Comparison of ENCODE assay signal across 22 cellular contexts in genomic region chr9:107698779-107699564, GRCh38.
"Had no signal": no experiment of that assay in that cellular context is flagged by ENCODE, and none has a peak within 500 bp of the region (broad histone marks: within the 10 kb centered on the region; RNA-seq: fewer than 3 reads in every experiment).

No MANE protein-coding gene starts in this region.

- H3K4me3 Mint-ChIP-seq: activated CD4-positive, alpha-beta T cell treated with anti-CD3 and anti-CD28 coated beads, Interleukin-2, amount 10 ng/mL, durations not matched to agents 7 days and 5 days; activated CD8-positive, alpha-beta memory T cell treated with anti-CD3 and anti-CD28 coated beads, Interleukin-2, amount 10 ng/mL, durations not matched to agents 7 days and 5 days; activated CD8-positive, alpha-beta T cell treated with anti-CD3 and anti-CD28 coated beads for 36 hours; activated naive CD8-positive, alpha-beta T cell treated with anti-CD3 and anti-CD28 coated beads, Interleukin-2, amount 50 U/mL, for 24 hours; memory B cell; natural killer cell treated with Interleukin-12 subunit alpha and Interleukin-12 subunit beta and Interleukin-15 and Interleukin-18, amount 100 ng/mL, for 72 hours had no signal

- H3K9me3 Mint-ChIP-seq: activated CD4-positive, alpha-beta T cell treated with anti-CD3 and anti-CD28 coated beads, Interleukin-2, amount 10 ng/mL, durations not matched to agents 7 days and 5 days; activated CD8-positive, alpha-beta T cell treated with anti-CD3 and anti-CD28 coated beads for 36 hours; activated naive CD8-positive, alpha-beta T cell treated with anti-CD3 and anti-CD28 coated beads, Interleukin-2, amount 50 U/mL, for 24 hours; memory B cell; natural killer cell treated with Interleukin-12 subunit alpha and Interleukin-12 subunit beta and Interleukin-15 and Interleukin-18, amount 100 ng/mL, for 72 hours had no signal

- H3K4me3 ChIP-seq: ovary, psoas muscle, thyroid gland, upper lobe of right lung had no signal

- H3K4me1 Mint-ChIP-seq: activated CD8-positive, alpha-beta memory T cell treated with anti-CD3 and anti-CD28 coated beads, Interleukin-2, amount 10 ng/mL, durations not matched to agents 7 days and 5 days; activated naive CD8-positive, alpha-beta T cell treated with anti-CD3 and anti-CD28 coated beads, Interleukin-2, amount 50 U/mL, for 24 hours had no signal

- H3K4me1 ChIP-seq: psoas muscle, thyroid gland, upper lobe of right lung had no signal

- DNase-seq: activated CD4-positive, alpha-beta T cell treated with anti-CD3 and anti-CD28 coated beads, Interleukin-2, amount 10 ng/mL, durations not matched to agents 7 days and 5 days; activated CD4-positive, CD25-positive, alpha-beta regulatory T cell treated with anti-CD3 and anti-CD28 coated beads, Interleukin-2, amount 50 U/mL, for 72 hours; activated CD8-positive, alpha-beta memory T cell treated with anti-CD3 and anti-CD28 coated beads, Interleukin-2, amount 10 ng/mL, durations not matched to agents 7 days and 5 days; activated CD8-positive, alpha-beta T cell treated with anti-CD3 and anti-CD28 coated beads for 36 hours; activated effector memory CD4-positive, alpha-beta T cell treated with anti-CD3 and anti-CD28 coated beads, Interleukin-2, amount 50 U/mL, for 16 hours; activated naive CD4-positive, alpha-beta T cell treated with anti-CD3 and anti-CD28 coated beads, Interleukin-2, amount 50 U/mL, for 16 hours; activated naive CD8-positive, alpha-beta T cell treated with anti-CD3 and anti-CD28 coated beads, Interleukin-2, amount 50 U/mL, for 24 hours; activated T-cell treated with anti-CD3 and anti-CD28 coated beads for 4 hours; effector CD4-positive, alpha-beta T cell; foreskin fibroblast; left colon; ovary; psoas muscle; right cardiac atrium; stimulated activated CD4-positive, alpha-beta T cell treated with anti-CD3 and anti-CD28 coated beads, Interleukin-4, amount 100 ng/mL, for 24 hours; stimulated activated naive CD8-positive, alpha-beta T cell treated with anti-CD3 and anti-CD28 coated beads, Interleukin-15, Interleukin-2, amounts not matched to agents 100 U/mL and 50 U/mL, for 24 hours; thyroid gland; upper lobe of right lung; WERI-Rb-1 had no signal

- H3K36me3 Mint-ChIP-seq: activated CD8-positive, alpha-beta memory T cell treated with anti-CD3 and anti-CD28 coated beads, Interleukin-2, amount 10 ng/mL, durations not matched to agents 7 days and 5 days; memory B cell; natural killer cell treated with Interleukin-12 subunit alpha and Interleukin-12 subunit beta and Interleukin-15 and Interleukin-18, amount 100 ng/mL, for 72 hours had no signal

- H3K27ac Mint-ChIP-seq: activated CD4-positive, alpha-beta T cell treated with anti-CD3 and anti-CD28 coated beads, Interleukin-2, amount 10 ng/mL, durations not matched to agents 7 days and 5 days; activated CD8-positive, alpha-beta memory T cell treated with anti-CD3 and anti-CD28 coated beads, Interleukin-2, amount 10 ng/mL, durations not matched to agents 7 days and 5 days; activated CD8-positive, alpha-beta T cell treated with anti-CD3 and anti-CD28 coated beads for 36 hours; activated naive CD8-positive, alpha-beta T cell treated with anti-CD3 and anti-CD28 coated beads, Interleukin-2, amount 50 U/mL, for 24 hours; memory B cell; natural killer cell treated with Interleukin-12 subunit alpha and Interleukin-12 subunit beta and Interleukin-15 and Interleukin-18, amount 100 ng/mL, for 72 hours had no signal

- H3K27me3 Mint-ChIP-seq: activated CD8-positive, alpha-beta memory T cell treated with anti-CD3 and anti-CD28 coated beads, Interleukin-2, amount 10 ng/mL, durations not matched to agents 7 days and 5 days; activated naive CD8-positive, alpha-beta T cell treated with anti-CD3 and anti-CD28 coated beads, Interleukin-2, amount 50 U/mL, for 24 hours had no signal

- H3K9me3 ChIP-seq: neutrophil, ovary, psoas muscle, thyroid gland, upper lobe of right lung had no signal

- ATAC-seq: activated CD8-positive, alpha-beta memory T cell treated with anti-CD3 and anti-CD28 coated beads, Interleukin-2, amount 10 ng/mL, durations not matched to agents 7 days and 5 days; activated CD8-positive, alpha-beta T cell treated with anti-CD3 and anti-CD28 coated beads for 36 hours; activated naive CD8-positive, alpha-beta T cell treated with anti-CD3 and anti-CD28 coated beads, Interleukin-2, amount 50 U/mL, for 24 hours; left colon; natural killer cell treated with Interleukin-12 subunit alpha and Interleukin-12 subunit beta and Interleukin-15 and Interleukin-18, amount 100 ng/mL, for 72 hours; psoas muscle; right cardiac atrium; stimulated activated naive CD8-positive, alpha-beta T cell treated with anti-CD3 and anti-CD28 coated beads, Interleukin-15, Interleukin-2, amounts not matched to agents 100 U/mL and 50 U/mL, for 24 hours; upper lobe of right lung had no signal

- H3K27me3 ChIP-seq: neutrophil, ovary, thyroid gland, upper lobe of right lung had no signal

- H3K36me3 ChIP-seq: neutrophil, ovary, thyroid gland, upper lobe of right lung, WERI-Rb-1 had no signal

- H3K27ac ChIP-seq: neutrophil, ovary, psoas muscle, thyroid gland, upper lobe of right lung, WERI-Rb-1 had no signal
